ENCODE assay signal across 1 cellular context in genomic region chr1:39117985-39118384, GRCh38.
TF ChIP-seq lines count a peak whose summit lies in the region.

No MANE protein-coding gene starts in this region.

TF ChIP-seq in endothelial cell of umbilical vein, 7 proteins besides CTCF, POLR2A, EP300 and RAD21:
- TF ChIP-seq JUN (IDR thresholded peaks at IDR 0.05; ENCODE audit: borderline replicate concordance, insufficient read depth, insufficient read length, low read depth) (no peak), MAX (IDR thresholded peaks at IDR 0.05; ENCODE audit: insufficient read depth, insufficient read length) (no peak), EZH2 (IDR thresholded peaks at IDR 0.05; ENCODE audit: borderline replicate concordance, low read depth, low read length, severe bottlenecking) (no peak), FOS (IDR thresholded peaks at IDR 0.05; ENCODE audit: borderline replicate concordance, insufficient read depth, low read length) (no peak), GATA2 (IDR thresholded peaks at IDR 0.05; ENCODE audit: insufficient read depth, insufficient read length, low read depth, low read length) (no peak), MYC (IDR thresholded peaks at IDR 0.05; ENCODE audit: low read depth, low read length) (no peak), POLR2AphosphoS5 (IDR thresholded peaks at IDR 0.05; ENCODE audit: insufficient read depth, low read depth, low read length) (no peak)
